17 cellular contexts compared by ENCODE assay signal in genomic region chr11:119048644-119049043, GRCh38. TPM values are rescaled to one million over a fixed set of nuclear protein-coding genes. Genes with fewer than 3 reads are reported as not detected.
A peak's percentile ranks its signal among the peaks of the same experiment; 100 is the strongest.
DNase-seq lines count a peak whose midpoint lies in the region; ATAC-seq and TF ChIP-seq lines count a peak whose summit lies in the region.
"Had no signal": no experiment of that assay in that cellular context is flagged by ENCODE, and none has a peak within 500 bp of the region (broad histone marks: within the 10 kb centered on the region; RNA-seq: fewer than 3 reads in every experiment).

No MANE protein-coding gene starts in this region.

- H3K27me3 Mint-ChIP-seq in activated naive CD8-positive, alpha-beta T cell treated with anti-CD3 and anti-CD28 coated beads, Interleukin-2, amount 10 ng/mL, durations not matched to agents 7 days and 5 days = no peaks in the 10 kb centered on the region
- no peaks in the 10 kb centered on the region for H3K27me3 Mint-ChIP-seq in activated naive CD8-positive, alpha-beta T cell treated with anti-CD3 and anti-CD28 coated beads for 36 hours
- H3K27me3 Mint-ChIP-seq in dendritic cell treated with granulocyte-macrophage colony-stimulating factor and Interleukin-4, amounts not matched to agents 40 ng/mL and 50 ng/mL, for 4 days = no peaks in the 10 kb centered on the region

- H3K4me1 Mint-ChIP-seq in activated naive CD8-positive, alpha-beta T cell treated with anti-CD3 and anti-CD28 coated beads, Interleukin-2, amount 10 ng/mL, durations not matched to agents 7 days and 5 days = peaks cover 2% of the 10 kb centered on the region
- peaks cover 16% of the 10 kb centered on the region for H3K4me1 Mint-ChIP-seq in activated naive CD8-positive, alpha-beta T cell treated with anti-CD3 and anti-CD28 coated beads for 36 hours
- peaks cover 8% of the 10 kb centered on the region for H3K4me1 Mint-ChIP-seq in dendritic cell treated with granulocyte-macrophage colony-stimulating factor and Interleukin-4, amounts not matched to agents 40 ng/mL and 50 ng/mL, for 4 days (ENCODE audit: low read depth)
- peaks cover 36% of the 10 kb centered on the region for H3K4me1 Mint-ChIP-seq in stimulated activated effector memory CD8-positive, alpha-beta T cell treated with anti-CD3 and anti-CD28 coated beads, Interleukin-12 subunit alpha, Interleukin-12 subunit beta, amount 100 ng/mL, for 72 hours

- H3K27ac ChIP-seq in RWPE1 = peak overlapping the region; percentile 1; the same call in 1 of the 2 replicates
- H3K27ac ChIP-seq: A549, C4-2B, HL-60 had no signal

- TF ChIP-seq CTCF in RWPE1 (conservative IDR thresholded peaks at IDR 0.05; ENCODE audit: low read depth) = no peak

- CTCF ChIA-PET in RWPE1 (lab: Yijun Ruan, JAX) = no interaction called here

- no peaks in the 10 kb centered on the region for H3K9me3 Mint-ChIP-seq in activated naive CD8-positive, alpha-beta T cell treated with anti-CD3 and anti-CD28 coated beads, Interleukin-2, amount 10 ng/mL, durations not matched to agents 7 days and 5 days
- no peaks in the 10 kb centered on the region for H3K9me3 Mint-ChIP-seq in activated naive CD8-positive, alpha-beta T cell treated with anti-CD3 and anti-CD28 coated beads for 36 hours
- no peaks in the 10 kb centered on the region for H3K9me3 Mint-ChIP-seq in dendritic cell treated with granulocyte-macrophage colony-stimulating factor and Interleukin-4, amounts not matched to agents 40 ng/mL and 50 ng/mL, for 4 days
- no peaks in the 10 kb centered on the region for H3K9me3 Mint-ChIP-seq in stimulated activated effector memory CD8-positive, alpha-beta T cell treated with anti-CD3 and anti-CD28 coated beads, Interleukin-12 subunit alpha, Interleukin-12 subunit beta, amount 100 ng/mL, for 72 hours
- H3K9me3 Mint-ChIP-seq: CD8-positive, alpha-beta T cell; HFFc6 had no signal

- DNase-seq in activated naive CD8-positive, alpha-beta T cell treated with anti-CD3 and anti-CD28 coated beads, Interleukin-2, amount 10 ng/mL, durations not matched to agents 7 days and 5 days = no peak
- no peak for DNase-seq in activated naive CD8-positive, alpha-beta T cell treated with anti-CD3 and anti-CD28 coated beads for 36 hours
- DNase-seq in RWPE1 (ENCODE audit: low spot score) = no peak
- DNase-seq in stimulated activated effector memory CD8-positive, alpha-beta T cell treated with anti-CD3 and anti-CD28 coated beads, Interleukin-12 subunit alpha, Interleukin-12 subunit beta, amount 100 ng/mL, for 72 hours (ENCODE audit: low spot score in 2 of 2) = no peak
- DNase-seq in NCI-H2029 treated with DMSO at 0.1 percent for 48 hours (lab: John Stamatoyannopoulos, UW) = no peak
- no peak for DNase-seq in 8988T
- no peak for DNase-seq in anterior cingulate cortex (lab: John Stamatoyannopoulos, UW)
- DNase-seq: BE2C; CD8-positive, alpha-beta T cell; COR-L47; GF-D8; HCEC 1CT; HFFc6 had no signal

- ATAC-seq in activated naive CD8-positive, alpha-beta T cell treated with anti-CD3 and anti-CD28 coated beads, Interleukin-2, amount 10 ng/mL, durations not matched to agents 7 days and 5 days (ENCODE audit: low read depth) = no peak
- no peak for ATAC-seq in stimulated activated effector memory CD8-positive, alpha-beta T cell treated with anti-CD3 and anti-CD28 coated beads, Interleukin-12 subunit alpha, Interleukin-12 subunit beta, amount 100 ng/mL, for 72 hours
- ATAC-seq: A549; CD8-positive, alpha-beta T cell had no signal

- H3K36me3 Mint-ChIP-seq in activated naive CD8-positive, alpha-beta T cell treated with anti-CD3 and anti-CD28 coated beads, Interleukin-2, amount 10 ng/mL, durations not matched to agents 7 days and 5 days = peaks cover 34% of the 10 kb centered on the region
- H3K36me3 Mint-ChIP-seq in activated naive CD8-positive, alpha-beta T cell treated with anti-CD3 and anti-CD28 coated beads for 36 hours = peaks cover 33% of the 10 kb centered on the region
- H3K36me3 Mint-ChIP-seq in dendritic cell treated with granulocyte-macrophage colony-stimulating factor and Interleukin-4, amounts not matched to agents 40 ng/mL and 50 ng/mL, for 4 days (ENCODE audit: low read depth) = peaks cover 95% of the 10 kb centered on the region
- H3K36me3 Mint-ChIP-seq in stimulated activated effector memory CD8-positive, alpha-beta T cell treated with anti-CD3 and anti-CD28 coated beads, Interleukin-12 subunit alpha, Interleukin-12 subunit beta, amount 100 ng/mL, for 72 hours = peaks cover 99% of the 10 kb centered on the region

- H3K27ac Mint-ChIP-seq in activated naive CD8-positive, alpha-beta T cell treated with anti-CD3 and anti-CD28 coated beads, Interleukin-2, amount 10 ng/mL, durations not matched to agents 7 days and 5 days = peak overlapping the region; percentile 22
- H3K27ac Mint-ChIP-seq in activated naive CD8-positive, alpha-beta T cell treated with anti-CD3 and anti-CD28 coated beads for 36 hours = no peak overlapping the region
- peak overlapping the region; percentile 9 for H3K27ac Mint-ChIP-seq in dendritic cell treated with granulocyte-macrophage colony-stimulating factor and Interleukin-4, amounts not matched to agents 40 ng/mL and 50 ng/mL, for 4 days
- H3K27ac Mint-ChIP-seq in stimulated activated effector memory CD8-positive, alpha-beta T cell treated with anti-CD3 and anti-CD28 coated beads, Interleukin-12 subunit alpha, Interleukin-12 subunit beta, amount 100 ng/mL, for 72 hours = peak overlapping the region; percentile 69
- H3K27ac Mint-ChIP-seq: CD8-positive, alpha-beta T cell; HFFc6 had no signal

- no peak overlapping the region for H3K4me3 Mint-ChIP-seq in activated naive CD8-positive, alpha-beta T cell treated with anti-CD3 and anti-CD28 coated beads, Interleukin-2, amount 10 ng/mL, durations not matched to agents 7 days and 5 days
- no peak overlapping the region for H3K4me3 Mint-ChIP-seq in activated naive CD8-positive, alpha-beta T cell treated with anti-CD3 and anti-CD28 coated beads for 36 hours
- no peak overlapping the region for H3K4me3 Mint-ChIP-seq in dendritic cell treated with granulocyte-macrophage colony-stimulating factor and Interleukin-4, amounts not matched to agents 40 ng/mL and 50 ng/mL, for 4 days
- no peak overlapping the region for H3K4me3 Mint-ChIP-seq in stimulated activated effector memory CD8-positive, alpha-beta T cell treated with anti-CD3 and anti-CD28 coated beads, Interleukin-12 subunit alpha, Interleukin-12 subunit beta, amount 100 ng/mL, for 72 hours
- H3K4me3 Mint-ChIP-seq: CD8-positive, alpha-beta T cell; HFFc6 had no signal

- intact Hi-C loops in dendritic cell treated with granulocyte-macrophage colony-stimulating factor and Interleukin-4, amounts not matched to agents 40 ng/mL and 50 ng/mL, for 4 days (cut with micrococcal nuclease) = no loop called here

- POLR2A ChIA-PET in activated naive CD8-positive, alpha-beta T cell treated with anti-CD3 and anti-CD28 coated beads, Interleukin-2, amount 10 ng/mL, durations not matched to agents 7 days and 5 days (lab: Charles Lee) = interaction anchor here (1.1 to 1.3 kb wide), 2 partner anchors 8 to 30 kb away, joined by 3 to 6 read pairs; partner anchors contain the start of genes RPS25 and TRAPPC4
- POLR2A ChIA-PET in RWPE1 (lab: Yijun Ruan, JAX; ENCODE audit: low non-redundant PET) = no interaction called here

RNA-seq across cellular contexts. Expression of gene HYOU1, which starts 8.4 kb away (rescaled TPM):
- 10 to 100 TPM; 76.5 to 83.1 TPM for total RNA-seq in activated naive CD8-positive, alpha-beta T cell treated with anti-CD3 and anti-CD28 coated beads, Interleukin-2, amount 10 ng/mL, durations not matched to agents 7 days and 5 days
- 100 to 1,000 TPM; 121 to 125 TPM for total RNA-seq in activated naive CD8-positive, alpha-beta T cell treated with anti-CD3 and anti-CD28 coated beads for 36 hours

RNA-seq across cellular contexts. Expression of gene SLC37A4, which starts 18.0 kb away (rescaled TPM):
- 10 to 100 TPM; 20.3 to 23.9 TPM for total RNA-seq in activated naive CD8-positive, alpha-beta T cell treated with anti-CD3 and anti-CD28 coated beads, Interleukin-2, amount 10 ng/mL, durations not matched to agents 7 days and 5 days
- 10 to 100 TPM; 28.2 to 30.1 TPM for total RNA-seq in activated naive CD8-positive, alpha-beta T cell treated with anti-CD3 and anti-CD28 coated beads for 36 hours

RNA-seq across cellular contexts. Expression of gene VPS11, which starts 19.0 kb away (rescaled TPM):
- 10 to 100 TPM; 41.2 to 46.2 TPM for total RNA-seq in activated naive CD8-positive, alpha-beta T cell treated with anti-CD3 and anti-CD28 coated beads, Interleukin-2, amount 10 ng/mL, durations not matched to agents 7 days and 5 days
- total RNA-seq in activated naive CD8-positive, alpha-beta T cell treated with anti-CD3 and anti-CD28 coated beads for 36 hours = 10 to 100 TPM; 19.2 to 20.2 TPM

RNA-seq across cellular contexts. Expression of gene TRAPPC4, which starts 30.1 kb away (rescaled TPM):
- total RNA-seq in activated naive CD8-positive, alpha-beta T cell treated with anti-CD3 and anti-CD28 coated beads, Interleukin-2, amount 10 ng/mL, durations not matched to agents 7 days and 5 days = 10 to 100 TPM; 80.5 to 84.4 TPM
- 100 to 1,000 TPM; 114 to 127 TPM for total RNA-seq in activated naive CD8-positive, alpha-beta T cell treated with anti-CD3 and anti-CD28 coated beads for 36 hours

RNA-seq across cellular contexts. Expression of gene RPS25, which starts 30.5 kb away (rescaled TPM):
- total RNA-seq in activated naive CD8-positive, alpha-beta T cell treated with anti-CD3 and anti-CD28 coated beads, Interleukin-2, amount 10 ng/mL, durations not matched to agents 7 days and 5 days = 1,000 to 10,000 TPM; 1,397 to 1,460 TPM
- total RNA-seq in activated naive CD8-positive, alpha-beta T cell treated with anti-CD3 and anti-CD28 coated beads for 36 hours = 1,000 to 10,000 TPM; 1,524 to 1,591 TPM
